Comparison of ENCODE assay signal across 8 cellular contexts in the genomic region with DNA sequence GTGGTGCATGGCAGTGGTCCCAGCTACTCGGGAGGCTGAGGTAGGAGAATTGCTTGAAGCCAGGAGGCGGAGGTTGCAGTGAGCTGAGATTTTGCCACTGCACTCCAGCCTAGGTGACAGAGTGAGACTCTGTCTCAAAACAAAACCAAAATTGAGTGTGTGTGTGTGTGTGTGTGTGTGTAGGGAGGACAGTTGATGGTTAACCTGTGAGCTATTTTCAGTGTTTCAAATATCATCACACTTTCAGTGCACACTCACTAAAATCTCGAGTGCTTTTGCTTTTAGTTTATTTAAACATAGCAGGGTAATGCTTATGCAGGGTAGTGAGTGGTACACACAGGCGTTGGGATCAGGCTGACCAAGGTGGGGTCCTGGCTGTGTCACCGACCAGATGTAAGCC.
A peak's percentile ranks its signal among the peaks of the same experiment; 100 is the strongest.
DNase-seq lines count a peak whose midpoint lies in the region; ATAC-seq and TF ChIP-seq lines count a peak whose summit lies in the region.
"Not testable (repeated sequence)": the region's sequence is repeated elsewhere in the genome, so short reads cannot be mapped to it uniquely, and the experiment has no call there.

No MANE protein-coding gene starts in this region.

- in situ Hi-C loops in GM13977 (cut with MboI; ENCODE audit: low pct_unique_long_range_greater_than_20kb, low sequenced_read_pairs, unreplicated experiment), result not testable (repeated sequence)

- peak; percentile 93 for ATAC-seq in GM18870 (IDR thresholded peaks at IDR 0.05; ENCODE audit: unreplicated experiment)
- peak; percentile 77 for ATAC-seq in GM19438 (IDR thresholded peaks at IDR 0.05; ENCODE audit: low read depth, unreplicated experiment)
- peak; percentile 89 for ATAC-seq in GM21528 (IDR thresholded peaks at IDR 0.05; ENCODE audit: low FRiP score, unreplicated experiment)
- ATAC-seq in HG02763 (IDR thresholded peaks at IDR 0.05; ENCODE audit: unreplicated experiment), result peak; percentile 82
- peak; percentile 75 for ATAC-seq in HG03066 (IDR thresholded peaks at IDR 0.05; ENCODE audit: low read depth, unreplicated experiment)
- ATAC-seq in HG03439 (IDR thresholded peaks at IDR 0.05; ENCODE audit: unreplicated experiment), result peak; percentile 90

- DNase-seq in GM13977 (ENCODE audit: low spot score), result peak; percentile 23

- peak overlapping the region; percentile 98 for H3K27ac ChIP-seq in cingulate gyrus (ENCODE audit: low read depth, low read length)

- not testable (repeated sequence) for TF ChIP-seq CTCF in GM13977 (IDR thresholded peaks at IDR 0.05; ENCODE audit: extremely low read depth, insufficient read depth, missing control alignments)

Comparison
In these comparisons a context has a peak if more than half of its experiments do, and no peak if none do; other contexts are left out.
1. Peak in every context shown above with its lines: DNase-seq, ATAC-seq and H3K27ac ChIP-seq.